In the genomic region with DNA sequence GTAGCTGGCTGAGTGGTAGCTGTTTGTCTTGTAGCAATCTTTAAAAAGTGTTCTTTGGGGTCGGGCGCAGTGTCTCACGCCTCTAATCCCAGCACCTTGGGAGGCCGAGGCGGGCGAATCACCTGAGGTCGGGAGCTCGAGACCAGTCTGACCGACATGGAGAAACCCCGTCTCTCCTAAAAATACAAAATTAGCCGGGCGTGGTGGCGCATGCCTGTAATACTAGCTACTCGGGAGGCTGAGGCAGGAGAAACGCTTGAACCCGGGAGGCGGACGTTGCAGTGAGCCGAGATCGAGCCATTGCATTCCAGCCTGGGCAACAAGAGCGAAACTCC, we compare ENCODE assay signal across 8 cellular contexts. TPM values are rescaled to one million over a fixed set of nuclear protein-coding genes. Genes with fewer than 3 reads are reported as not detected.
DNase-seq lines count a peak whose midpoint lies in the region; ATAC-seq, FAIRE-seq and TF ChIP-seq lines count a peak whose summit lies in the region.
"Not testable (repeated sequence)": the region's sequence is repeated elsewhere in the genome, so short reads cannot be mapped to it uniquely, and the experiment has no call there.

No MANE protein-coding gene starts in this region.

- 2% methylated on average over 21 of the region's 21 CpGs for WGBS in A549 (ENCODE audit: missing lambda C conversion rate)
- under 1% methylated on average over 21 of the region's 21 CpGs for WGBS in esophagus muscularis mucosa

- intact Hi-C loops in esophagus muscularis mucosa (cut with DNase I) = loop anchor here (5.0 kb wide), 1 partner anchor 108 kb away; a partner anchor contains a TSS
- intact Hi-C loops in lower lobe of right lung (cut with DNase I) = not testable (repeated sequence)
- intact Hi-C loops in gastrocnemius medialis (cut with DNase I; ENCODE audit: low total_unique reads) = loop anchor here (1.0 to 5.0 kb wide), 3 partner anchors 77 to 215 kb away; a partner anchor contains a TSS

- in situ Hi-C loops in gastrocnemius medialis (cut with MboI; ENCODE audit: low sequenced_read_pairs in 4 of 4) = loop anchor here in 2 of 4 donors (10.0 to 25.0 kb wide), 2 partner anchors 98 to 211 kb away; a partner anchor contains a TSS

- not testable (repeated sequence) for FAIRE-seq in A549 (lab: Jason Lieb, UNC)

- H3K4me1 ChIP-seq in A549 = peaks cover 47% of the 10 kb centered on the region
- H3K4me1 ChIP-seq in esophagus muscularis mucosa = peaks cover 27 to 47% (median 32%) of the 10 kb centered on the region in 4 donors
- peaks cover 34% of the 10 kb centered on the region for H3K4me1 ChIP-seq in lower lobe of right lung
- H3K4me1 ChIP-seq in gastrocnemius medialis = peaks cover 24 to 26% of the 10 kb centered on the region in 2 donors

- not testable (repeated sequence) for TF ChIP-seq POLR2A in A549 (IDR thresholded peaks at IDR 0.05; ENCODE audit: low read length); esophagus muscularis mucosa (IDR thresholded peaks at IDR 0.05; ENCODE audit: low read depth); gastrocnemius medialis (IDR thresholded peaks at IDR 0.05)

- not testable (repeated sequence) for DNase-seq in A549 (ENCODE audit: low read depth in 1 of 2, low spot score in 1 of 2); RWPE1 (ENCODE audit: low spot score); activated naive CD8-positive, alpha-beta T cell treated with anti-CD3 and anti-CD28 coated beads, Interleukin-2, amount 50 U/mL, for 24 hours; esophagus muscularis mucosa (ENCODE audit: extremely low spot score); gastrocnemius medialis
- peak; percentile 56 for DNase-seq in lower lobe of right lung

- peaks cover 69% of the 10 kb centered on the region for H3K4me1 Mint-ChIP-seq in activated naive CD8-positive, alpha-beta T cell treated with anti-CD3 and anti-CD28 coated beads, Interleukin-2, amount 50 U/mL, for 24 hours

- not testable (repeated sequence) for TF ChIP-seq RAD21 in A549 (conservative IDR thresholded peaks at IDR 0.05 in 1 of 2, IDR thresholded peaks at IDR 0.05 in 1 of 2)

- H3K9me3 ChIP-seq in A549, esophagus muscularis mucosa, lower lobe of right lung, gastrocnemius medialis: not testable (repeated sequence)

- H3K4me3 Mint-ChIP-seq in activated naive CD8-positive, alpha-beta T cell treated with anti-CD3 and anti-CD28 coated beads, Interleukin-2, amount 50 U/mL, for 24 hours = peak overlapping the region; percentile 93

- ATAC-seq in A549; activated naive CD8-positive, alpha-beta T cell treated with anti-CD3 and anti-CD28 coated beads, Interleukin-2, amount 50 U/mL, for 24 hours; lower lobe of right lung; gastrocnemius medialis: not testable (repeated sequence)
- peak; percentile 13 for ATAC-seq in GM19023 (IDR thresholded peaks at IDR 0.05; ENCODE audit: unreplicated experiment)
- peak; percentile 4 for ATAC-seq in HG02885 (IDR thresholded peaks at IDR 0.05; ENCODE audit: poor library complexity, unreplicated experiment)

- H3K4me3 ChIP-seq in A549 = peak overlapping the region; percentile 73
- peak overlapping the region; percentile 72 to 94 (median 83) for H3K4me3 ChIP-seq in esophagus muscularis mucosa
- peak overlapping the region; percentile 94 for H3K4me3 ChIP-seq in lower lobe of right lung
- H3K4me3 ChIP-seq in gastrocnemius medialis = peak overlapping the region; percentile 83 to 93 (median 88)

- peak overlapping the region; percentile 76 for H3K4me2 ChIP-seq in A549

- not testable (repeated sequence) for TF ChIP-seq EP300 in A549 (IDR thresholded peaks at IDR 0.05); esophagus muscularis mucosa (IDR thresholded peaks at IDR 0.05)

- CTCF ChIA-PET in A549 (lab: Yijun Ruan, JAX) = interaction anchor here (0.6 to 4.0 kb wide), 24 partner anchors 8 to 258 kb away, joined by 3 to 30 read pairs (median 6); no protein-coding TSS in a partner anchor
- CTCF ChIA-PET in RWPE1 (lab: Yijun Ruan, JAX) = interaction anchor here (0.7 to 1.6 kb wide), 6 partner anchors 10 to 1172 kb away, joined by 3 to 4 read pairs (median 4); no protein-coding TSS in a partner anchor

- peak overlapping the region; percentile 92 for H3K27ac Mint-ChIP-seq in activated naive CD8-positive, alpha-beta T cell treated with anti-CD3 and anti-CD28 coated beads, Interleukin-2, amount 50 U/mL, for 24 hours

- H3K36me3 Mint-ChIP-seq in activated naive CD8-positive, alpha-beta T cell treated with anti-CD3 and anti-CD28 coated beads, Interleukin-2, amount 50 U/mL, for 24 hours (ENCODE audit: low read depth) = peaks cover 19% of the 10 kb centered on the region

- not testable (repeated sequence) for H3K27me3 ChIP-seq in esophagus muscularis mucosa; lower lobe of right lung (ENCODE audit: low read depth); gastrocnemius medialis

- not testable (repeated sequence) for H3K36me3 ChIP-seq in esophagus muscularis mucosa, lower lobe of right lung, gastrocnemius medialis

- POLR2A ChIA-PET in A549 (lab: Yijun Ruan, JAX) (interaction anchor here (0.6 to 2.0 kb wide), 10 partner anchors 10 to 268 kb away, joined by 3 to 15 read pairs (median 4); a partner anchor contains a TSS), RWPE1 (lab: Yijun Ruan, JAX; ENCODE audit: low non-redundant PET) (interaction anchor here (0.6 kb wide), 1 partner anchor 151 kb away, joined by 3 read pairs; no protein-coding TSS in a partner anchor)

- not testable (repeated sequence) for H3K9me3 Mint-ChIP-seq in activated naive CD8-positive, alpha-beta T cell treated with anti-CD3 and anti-CD28 coated beads, Interleukin-2, amount 50 U/mL, for 24 hours

- H3K27me3 Mint-ChIP-seq in activated naive CD8-positive, alpha-beta T cell treated with anti-CD3 and anti-CD28 coated beads, Interleukin-2, amount 50 U/mL, for 24 hours = not testable (repeated sequence)

- H3K27ac ChIP-seq in A549 (peak overlapping the region; percentile 94 to 96), RWPE1 (peak overlapping the region; percentile 87), esophagus muscularis mucosa (replicated peaks in 1 of 4) (peak overlapping the region; percentile 82 to 94 (median 90)), lower lobe of right lung (peak overlapping the region; percentile 93), gastrocnemius medialis (peak overlapping the region; percentile 82 to 93 (median 84))

- TF ChIP-seq CTCF in A549 (IDR thresholded peaks at IDR 0.05); RWPE1 (conservative IDR thresholded peaks at IDR 0.05; ENCODE audit: low read depth); esophagus muscularis mucosa (IDR thresholded peaks at IDR 0.05); lower lobe of right lung (IDR thresholded peaks at IDR 0.05); gastrocnemius medialis (IDR thresholded peaks at IDR 0.05 in 4 of 5, conservative IDR thresholded peaks at IDR 0.05 in 1 of 5): not testable (repeated sequence)

TF ChIP-seq in A549, 52 proteins besides CTCF, POLR2A, EP300 and RAD21:
- 0 out of 2 replicates have a peak, but pooled peaks have one; percentile 8 for TF ChIP-seq KDM5A (IDR thresholded peaks at IDR 0.05)

RNA-seq across cellular contexts. Expression of a gene that starts 0.4 kb away (rescaled TPM):
- polyA plus RNA-seq in A549 (2011; rRNA removed) (20.9 and 23.3 TPM in 2 replicates), A549 (2017; fragmentation: RNase III; extraction: RNeasy Plus Mini Kit Qiagen cat#74134 plus additional on column Dnase treatment) (20.7 to 24.5 TPM (median 22.9 TPM) in 3 replicates)
- polyA plus RNA-seq in A549 (2012; cell fraction: cytosol; rRNA removed) = 3.5 and 4.1 TPM in 2 replicates
- polyA plus RNA-seq in A549 (2012; cell fraction: nucleus; rRNA removed) = 3.7 and 6.4 TPM in 2 replicates
- 8.7 and 9.1 TPM in 2 replicates for polyA minus RNA-seq in A549 (2011; rRNA and poly(A)+ RNA removed)
- total RNA-seq in esophagus muscularis mucosa (10 to 100 TPM in 2 of 4 donors, 1 to 10 TPM in 2; 9.4 to 15.0 (median 10.8) TPM), lower lobe of right lung (28.6 TPM), gastrocnemius medialis (10 to 100 TPM in 1 of 4 donors, 1 to 10 TPM in 3; 4.7 to 16.1 (median 6.8) TPM)
